In genomic region chr2:3379339-3379646, GRCh38 we compare ENCODE assay signal across 1 cellular context.
TF ChIP-seq lines count a peak whose summit lies in the region.

No MANE protein-coding gene starts in this region.

TF ChIP-seq in K562, 482 proteins besides CTCF, POLR2A, EP300 and RAD21 (continued from another document):
- TF ChIP-seq PKNOX1 (IDR thresholded peaks at IDR 0.05) (peak; percentile 65), HNRNPH1 (optimal IDR thresholded peaks at IDR 0.05; ENCODE audit: low read depth, low read length) (no peak), THRAP3 (IDR thresholded peaks at IDR 0.05; ENCODE audit: borderline replicate concordance) (no peak), E2F6 (IDR thresholded peaks at IDR 0.05; ENCODE audit: borderline replicate concordance in 1 of 2, extremely low read depth in 1 of 2, insufficient read depth in 1 of 2, insufficient read length in 1 of 2, low read depth in 1 of 2, low read length in 1 of 2, poor library complexity in 1 of 2, severe bottlenecking in 1 of 2) (peak; percentile 85 to 91), ZMIZ1 (IDR thresholded peaks at IDR 0.05; ENCODE audit: low read depth in 2 of 2, low read length in 2 of 2) (0 out of 4 replicates have a peak, but pooled peaks of 1 of the 2 experiments have one; percentile 10), PHF21A (IDR thresholded peaks at IDR 0.05; ENCODE audit: borderline replicate concordance, low read depth) (no peak), ZNF639 (CRISPR knock-in tag; conservative IDR thresholded peaks at IDR 0.05 in 1 of 2, IDR thresholded peaks at IDR 0.05 in 1 of 2) (no peak), MAFK (IDR thresholded peaks at IDR 0.05; ENCODE audit: low read length) (no peak), POLR2H (tag; IDR thresholded peaks at IDR 0.05; ENCODE audit: low read depth) (peak; percentile 69; the same call in 1 of the 2 replicates)
